23 cellular contexts compared by ENCODE assay signal in genomic region chr14:44567997-44568396, GRCh38.
DNase-seq lines count a peak whose midpoint lies in the region; ATAC-seq, FAIRE-seq and TF ChIP-seq lines count a peak whose summit lies in the region.
"Had no signal": no experiment of that assay in that cellular context is flagged by ENCODE, and none has a peak within 500 bp of the region (broad histone marks: within the 10 kb centered on the region; RNA-seq: fewer than 3 reads in every experiment).

No MANE protein-coding gene starts in this region.

- no peak for TF ChIP-seq CTCF in A673 (conservative IDR thresholded peaks at IDR 0.05; ENCODE audit: low read depth, low read length)
- TF ChIP-seq CTCF in H1 (IDR thresholded peaks at IDR 0.05; ENCODE audit: control extremely low read depth in 1 of 3, insufficient read depth in 1 of 3, low read depth in 1 of 3, low read length in 3 of 3): no peak
- no peak for TF ChIP-seq CTCF in sigmoid colon (IDR thresholded peaks at IDR 0.05)

- no peak overlapping the region for H3K4me2 ChIP-seq in H1 (ENCODE audit: insufficient read depth in 1 of 2, low read depth in 2 of 2, low read length in 2 of 2)

- H2AK5ac ChIP-seq in H1 (ENCODE audit: low read depth, low read length): no peak overlapping the region

- H3K79me2 ChIP-seq in H1 (ENCODE audit: control insufficient read depth in 1 of 2, insufficient read depth in 2 of 2, low read length in 2 of 2): no peaks in the 10 kb centered on the region

- POLR2A ChIA-PET in A673 (lab: Charles Lee; ENCODE audit: low non-redundant PET): no interaction called here
- POLR2A ChIA-PET in H1 (lab: Charles Lee; ENCODE audit: partially characterized antibody): no interaction called here

- TF ChIP-seq EP300 in Ishikawa (IDR thresholded peaks at IDR 0.05; ENCODE audit: borderline replicate concordance): no peak
- no peak for TF ChIP-seq EP300 in H1 (IDR thresholded peaks at IDR 0.05; ENCODE audit: borderline replicate concordance in 1 of 2, low read depth in 2 of 2, low read length in 2 of 2)
- TF ChIP-seq EP300 in sigmoid colon (IDR thresholded peaks at IDR 0.05): no peak

- no peaks in the 10 kb centered on the region for H3K9me3 ChIP-seq in A673 (ENCODE audit: low read depth, low read length, poor library complexity, severe bottlenecking)
- no peaks in the 10 kb centered on the region for H3K9me3 ChIP-seq in H1 (ENCODE audit: insufficient read depth in 2 of 2, low read depth in 1 of 2, low read length in 1 of 2)
- H3K9me3 ChIP-seq in sigmoid colon: peaks cover 0 to 5% (median 2%) of the 10 kb centered on the region in 4 donors
- H3K9me3 ChIP-seq: BE2C had no signal

- no TSS peak for BruUV-seq in A673 (replicated peaks; lab: Mats Ljungman, UMichigan)

- H2AFZ ChIP-seq in H1 (ENCODE audit: low read length): peak overlapping the region; percentile 34; the same call in 1 of the 2 replicates

- H2BK15ac ChIP-seq in H1 (ENCODE audit: low read length): no peak overlapping the region

- CTCF ChIA-PET in A673 (lab: Charles Lee) (interaction anchor here (0.6 kb wide), 1 partner anchor 245 kb away, joined by 3 read pairs; no protein-coding TSS in a partner anchor), H1 (lab: Charles Lee; ENCODE audit: partially characterized antibody) (interaction anchor here (0.8 kb wide), 1 partner anchor 20 kb away, joined by 3 read pairs; no protein-coding TSS in a partner anchor)

- no peaks in the 10 kb centered on the region for H3K23me2 ChIP-seq in H1 (ENCODE audit: low read depth, low read length)

- H2BK5ac ChIP-seq in H1 (ENCODE audit: low read depth, low read length): no peak overlapping the region

- no peak overlapping the region for H3K4ac ChIP-seq in H1 (replicated peaks; ENCODE audit: insufficient read length, low read depth, low read length)

- TF ChIP-seq RAD21 in Ishikawa (IDR thresholded peaks at IDR 0.05; ENCODE audit: low read depth) (no peak), H1 (IDR thresholded peaks at IDR 0.05 in 1 of 2, conservative IDR thresholded peaks at IDR 0.05 in 1 of 2; ENCODE audit: low read depth in 2 of 2, low read length in 2 of 2) (peak in 1 of 2 experiments; percentile 14; a peak in 1 of 4 replicates)

- H2BK20ac ChIP-seq in H1 (ENCODE audit: low read length): no peak overlapping the region

- H3K4me3 ChIP-seq in A673 (ENCODE audit: low read depth, low read length, poor library complexity, severe bottlenecking): no peak overlapping the region
- H3K4me3 ChIP-seq in H1 (ENCODE audit: extremely low read depth in 1 of 4, insufficient read depth in 2 of 4, low read depth in 3 of 4, low read length in 4 of 4): no peak overlapping the region
- no peak overlapping the region for H3K4me3 ChIP-seq in sigmoid colon
- H3K4me3 ChIP-seq: GM12878 had no signal

- H3K36me3 ChIP-seq in A673 (ENCODE audit: insufficient read depth, low read length, poor library complexity, severe bottlenecking): no peaks in the 10 kb centered on the region
- H3K36me3 ChIP-seq in H1 (ENCODE audit: control insufficient read depth in 2 of 4, insufficient read depth in 4 of 4, low read length in 3 of 4): no peaks in the 10 kb centered on the region
- no peaks in the 10 kb centered on the region for H3K36me3 ChIP-seq in sigmoid colon
- H3K36me3 ChIP-seq: BE2C had no signal

- H2BK12ac ChIP-seq in H1 (ENCODE audit: low read depth, low read length): no peak overlapping the region

- H3K14ac ChIP-seq in H1 (ENCODE audit: insufficient read length): no peak overlapping the region

- peaks cover 3% of the 10 kb centered on the region for H3K4me1 ChIP-seq in A673 (ENCODE audit: insufficient read depth, low read length, poor library complexity, severe bottlenecking)
- H3K4me1 ChIP-seq in H1 (replicated peaks in 1 of 4; ENCODE audit: control insufficient read depth in 3 of 4, insufficient read depth in 4 of 4, low read length in 3 of 4): no peaks in the 10 kb centered on the region
- no peaks in the 10 kb centered on the region for H3K4me1 ChIP-seq in sigmoid colon
- H3K4me1 ChIP-seq: BE2C had no signal

- no peak overlapping the region for H3K56ac ChIP-seq in H1 (replicated peaks; ENCODE audit: insufficient read length, low read depth, low read length)

- H3K27me3 ChIP-seq in A673 (replicated peaks; ENCODE audit: insufficient read depth, low read depth, low read length, poor library complexity) (no peaks in the 10 kb centered on the region), H1 (replicated peaks in 1 of 4; ENCODE audit: control insufficient read depth in 3 of 4, extremely low read depth in 1 of 4, insufficient read depth in 3 of 4, low read length in 3 of 4) (no peaks in the 10 kb centered on the region), sigmoid colon (no peaks in the 10 kb centered on the region)
- H3K27me3 ChIP-seq: BE2C had no signal

- H4K20me1 ChIP-seq in H1 (replicated peaks in 1 of 2; ENCODE audit: control insufficient read depth in 1 of 2, insufficient read depth in 2 of 2, low read length in 2 of 2): no peaks in the 10 kb centered on the region

- no peaks in the 10 kb centered on the region for H3K79me1 ChIP-seq in H1 (ENCODE audit: low read depth, low read length)

- H4K91ac ChIP-seq in H1 (replicated peaks; ENCODE audit: insufficient read length, low read length): no peak overlapping the region

- TF ChIP-seq POLR2A in H1 (IDR thresholded peaks at IDR 0.05; ENCODE audit: control extremely low read depth in 1 of 2, low read depth in 2 of 2, low read length in 2 of 2) (no peak), sigmoid colon (IDR thresholded peaks at IDR 0.05) (no peak)

- H4K5ac ChIP-seq in H1 (ENCODE audit: insufficient read length, low read depth, low read length): no peak overlapping the region

- no peak overlapping the region for H3K18ac ChIP-seq in H1 (ENCODE audit: extremely low read depth, low read length)

- no peak overlapping the region for H3K9ac ChIP-seq in H1 (replicated peaks in 1 of 4; ENCODE audit: extremely low read depth in 1 of 4, low read depth in 3 of 4, low read length in 3 of 4)

- no peak overlapping the region for H4K8ac ChIP-seq in H1 (ENCODE audit: extremely low read depth, insufficient read depth, low read length)

- H3K27ac ChIP-seq in A673 (ENCODE audit: low read depth, low read length, poor library complexity, severe bottlenecking): no peak overlapping the region
- H3K27ac ChIP-seq in H1 (ENCODE audit: low read depth, low read length): no peak overlapping the region
- H3K27ac ChIP-seq in sigmoid colon: no peak overlapping the region

- H2BK120ac ChIP-seq in H1 (replicated peaks; ENCODE audit: low read depth, low read length): no peak overlapping the region

- DNase-seq in A673 (ENCODE audit: low spot score): peak; percentile 41
- DNase-seq in RPMI8226: peak; percentile 5
- DNase-seq in H1 (ENCODE audit: low read depth in 1 of 2, low spot score in 2 of 2): no peak
- no peak for DNase-seq in ureter (ENCODE audit: low spot score)
- no peak for DNase-seq in sigmoid colon
- DNase-seq: ACHN; BE2C; C1 segment of cervical spinal cord; CD4-positive, CD25-positive, alpha-beta regulatory T cell; CD8-positive, alpha-beta memory T cell; COR-L47; DMS 273 treated with DMSO at 0.1 percent for 48 hours; DMS53; DND-41; EL; H7; HFFc6 had no signal

- intact Hi-C loops in A673 (cut with micrococcal nuclease; ENCODE audit: unreplicated experiment): no loop called here
- intact Hi-C loops in sigmoid colon (cut with DNase I): no loop called here

- 100% methylated on average over 1 of the region's 1 CpG; no CpG with 5 or more reads in 1 of the 2 experiments for WGBS in H1 (ENCODE audit: extremely low coverage in 1 of 2, insufficient coverage in 1 of 2, insufficient read length in 1 of 2, insufficient replicate concordance in 2 of 2, low coverage in 1 of 2, low lambda C conversion rate in 2 of 2, missing lambda C conversion rate in 1 of 2), 2 experiments
- WGBS in sigmoid colon, 2 donors: 83 to 84% methylated on average over 1 of the region's 1 CpG

- ATAC-seq in HG03571 (IDR thresholded peaks at IDR 0.05; ENCODE audit: unreplicated experiment) (no peak), HG03039 (IDR thresholded peaks at IDR 0.05; ENCODE audit: unreplicated experiment) (no peak)
- ATAC-seq: GM12878, HCT116, HepG2 had no signal

- no peak for FAIRE-seq in H1 (lab: Jason Lieb, UNC)
- FAIRE-seq: GM12878, HepG2 had no signal

- no peak overlapping the region for H3K23ac ChIP-seq in H1 (ENCODE audit: insufficient read length)

TF ChIP-seq in Ishikawa, 13 proteins besides CTCF, POLR2A, EP300 and RAD21:
- peak; percentile 57 for TF ChIP-seq NFIC (IDR thresholded peaks at IDR 0.05)
- no peak for TF ChIP-seq EGR1 (IDR thresholded peaks at IDR 0.05)
TF ChIP-seq in Ishikawa: peak in this region for 1.

TF ChIP-seq in H1, 55 proteins besides CTCF, POLR2A, EP300 and RAD21:
- TF ChIP-seq RXRA (IDR thresholded peaks at IDR 0.05; ENCODE audit: insufficient read depth, low read depth, low read length): no peak
- no peak for TF ChIP-seq SIN3A (conservative IDR thresholded peaks at IDR 0.05 in 1 of 2, IDR thresholded peaks at IDR 0.05 in 1 of 2; ENCODE audit: low read depth in 1 of 2, low read length in 2 of 2)
- TF ChIP-seq SP2 (IDR thresholded peaks at IDR 0.05; ENCODE audit: low read length): no peak
- TF ChIP-seq TBP (IDR thresholded peaks at IDR 0.05; ENCODE audit: low read depth, low read length): no peak

Comparison
In these comparisons a context has a peak if more than half of its experiments do, and no peak if none do; other contexts are left out.
1. DNase-seq: peak in A673 (single experiment) and RPMI8226 (single experiment); none in H1 (0 of 2), ureter (single experiment) and sigmoid colon (single experiment).